31 cellular contexts compared by ENCODE assay signal in genomic region chr2:138016703-138017102, GRCh38. TPM values are rescaled to one million over a fixed set of nuclear protein-coding genes. Genes with fewer than 3 reads are reported as not detected.
"Had no signal": no experiment of that assay in that cellular context is flagged by ENCODE, and none has a peak within 500 bp of the region (broad histone marks: within the 10 kb centered on the region; RNA-seq: fewer than 3 reads in every experiment).

No MANE protein-coding gene starts in this region.

- H3K27me3 ChIP-seq: cardiac muscle cell, Peyer's patch had no signal

- H3K4me3 ChIP-seq: cardiac muscle cell, Peyer's patch, SJSA1 had no signal

- H3K4me1 ChIP-seq: Peyer's patch, SJSA1 had no signal

- ATAC-seq: activated CD4-positive, CD25-positive, alpha-beta regulatory T cell treated with anti-CD3 and anti-CD28 coated beads, Interleukin-2, amount 50 U/mL, for 24 hours; activated CD8-positive, alpha-beta T cell treated with anti-CD3 and anti-CD28 coated beads, Interleukin-2, amount 10 ng/mL, durations not matched to agents 7 days and 5 days; activated naive CD4-positive, alpha-beta T cell treated with anti-CD3 and anti-CD28 coated beads, Interleukin-2, amount 50 U/mL, for 72 hours; activated naive CD8-positive, alpha-beta T cell treated with anti-CD3 and anti-CD28 coated beads, Interleukin-2, amount 50 U/mL, for 24 hours; SK-N-SH treated with all-trans-retinoic acid at 6 μM for 48 hours had no signal

- H3K9me3 ChIP-seq: Peyer's patch, SJSA1 had no signal

- H3K27ac ChIP-seq: cardiac muscle cell, Peyer's patch, RWPE1, SJSA1 had no signal

- H3K36me3 ChIP-seq: cardiac muscle cell, Peyer's patch had no signal

- DNase-seq: activated CD4-positive, alpha-beta T cell treated with anti-CD3 and anti-CD28 coated beads for 48 hours; activated CD4-positive, alpha-beta T cell treated with anti-CD3 and anti-CD28 coated beads, Interleukin-2, amount 50 U/mL, for 4 hours; activated CD8-positive, alpha-beta memory T cell treated with anti-CD3 and anti-CD28 coated beads, Interleukin-2, amount 50 U/mL, for 48 hours; activated CD8-positive, alpha-beta T cell treated with anti-CD3 and anti-CD28 coated beads, Interleukin-2, amount 10 ng/mL, durations not matched to agents 7 days and 5 days; activated effector memory CD4-positive, alpha-beta T cell treated with anti-CD3 and anti-CD28 coated beads, Interleukin-2, amount 50 U/mL, for 16 hours; activated naive CD4-positive, alpha-beta T cell treated with Interleukin-2 at 50 U/mL for 16 hours; activated naive CD8-positive, alpha-beta T cell treated with anti-CD3 and anti-CD28 coated beads, Interleukin-2, amount 50 U/mL, for 24 hours; activated T-cell treated with anti-CD3 and anti-CD28 coated beads, Interleukin-2, amount 50 U/mL, for 1 hour; amygdala; IMR-90; KBM-7; MV-4-11; NCI-H1092 treated with DMSO at 0.1 percent for 48 hours; NCI-H1417 treated with DMSO at 0.1 percent for 48 hours; NCI-H1694; NCI-H2029; NCI-H2107; NCI-H2171 treated with DMSO at 0.1 percent for 48 hours; NCI-H226; NCI-H510A; NCI-H526 treated with DMSO at 0.1 percent for 48 hours; Peyer's patch; SHP77 had no signal

RNA-seq across cellular contexts. Expression of gene HNMT, which starts 52.4 kb away (rescaled TPM):
- total RNA-seq: activated CD8-positive, alpha-beta T cell treated with anti-CD3 and anti-CD28 coated beads, Interleukin-2, amount 10 ng/mL, durations not matched to agents 7 days and 5 days; activated naive CD4-positive, alpha-beta T cell treated with anti-CD3 and anti-CD28 coated beads, Interleukin-2, amount 50 U/mL, for 72 hours; activated T-helper 1 cell treated with anti-CD3 and anti-CD28 coated beads, Interleukin-12 subunit alpha, Interleukin-12 subunit beta, Interleukin-2, Interleukin-4 antibody, amounts not matched to agents 30 ng/mL and 10 ng/mL and 1 ng/mL, durations not matched to agents 14 hours and 24 hours and 36 hours; OCI-LY7 had no signal
